In genomic region chr22:38733329-38734202, GRCh38 we compare ENCODE assay signal across 1 cellular context.
TF ChIP-seq lines count a peak whose summit lies in the region.

No MANE protein-coding gene starts in this region.

TF ChIP-seq in Ishikawa, 13 proteins besides CTCF, POLR2A, EP300 and RAD21 (continued from another document):
- no peak for TF ChIP-seq REST (IDR thresholded peaks at IDR 0.05; ENCODE audit: low read depth)
- TF ChIP-seq TEAD4 (IDR thresholded peaks at IDR 0.05): no peak
- no peak for TF ChIP-seq ZBTB7A (IDR thresholded peaks at IDR 0.05; ENCODE audit: low read depth)
- TF ChIP-seq NFIC (IDR thresholded peaks at IDR 0.05): no peak
- no peak for TF ChIP-seq CREB1 (IDR thresholded peaks at IDR 0.05; ENCODE audit: low read depth)
- TF ChIP-seq FOXM1 (IDR thresholded peaks at IDR 0.05; ENCODE audit: borderline replicate concordance, low read depth): no peak
- no peak for TF ChIP-seq TCF12 (IDR thresholded peaks at IDR 0.05; ENCODE audit: low read depth)
- TF ChIP-seq EGR1 (IDR thresholded peaks at IDR 0.05): no peak
- TF ChIP-seq CEBPB (IDR thresholded peaks at IDR 0.05): no peak
